Comparison of ENCODE assay signal across 29 cellular contexts in genomic region chr7:73338321-73338720, GRCh38. TPM values are rescaled to one million over a fixed set of nuclear protein-coding genes. Genes with fewer than 3 reads are reported as not detected.
"Had no signal": no experiment of that assay in that cellular context is flagged by ENCODE, and none has a peak within 500 bp of the region (broad histone marks: within the 10 kb centered on the region; RNA-seq: fewer than 3 reads in every experiment).

No MANE protein-coding gene starts in this region.

- ATAC-seq: gastroesophageal sphincter; heart left ventricle; left lobe of liver; natural killer cell; psoas muscle; right cardiac atrium; stimulated activated naive B cell treated with anti-CD40 and anti-IgM and Interleukin-4, amounts not matched to agents 10 μg/mL and 1 μg/mL and 100 μg/mL, for 72 hours had no signal

- H3K27ac ChIP-seq: coronary artery, esophagus muscularis mucosa, gastroesophageal sphincter, heart left ventricle, hepatocyte, ovary, psoas muscle, sigmoid colon, skin epidermis, thoracic aorta, tibial nerve, upper lobe of left lung had no signal

- H2AFZ ChIP-seq: hepatocyte had no signal

- H3K4me1 ChIP-seq: heart left ventricle, psoas muscle had no signal

- H3K4me2 ChIP-seq: hepatocyte had no signal

- DNase-seq: dermis blood vessel endothelial cell; effector memory CD4-positive, alpha-beta T cell; heart left ventricle; kidney; natural killer cell; occipital lobe; ovary; psoas muscle; right cardiac atrium; sigmoid colon; stimulated activated CD4-positive, alpha-beta T cell treated with anti-CD3 and anti-CD28 coated beads, Interleukin-15, amount 100 ng/mL, for 24 hours; stimulated activated CD4-positive, alpha-beta T cell treated with anti-CD3 and anti-CD28 coated beads, Interleukin-2, amount 100 ng/mL, for 48 hours; stimulated activated naive B cell treated with anti-CD40 and anti-IgM and Interleukin-4, amounts not matched to agents 10 μg/mL and 1 μg/mL and 100 μg/mL, for 72 hours; upper lobe of left lung had no signal

- H3K36me3 ChIP-seq: esophagus muscularis mucosa, gastroesophageal sphincter, heart left ventricle, ovary, sigmoid colon, thoracic aorta, tibial nerve, upper lobe of left lung had no signal

- H3K27me3 ChIP-seq: hepatocyte, ovary, sigmoid colon, tibial nerve, upper lobe of left lung had no signal

- H3K79me2 ChIP-seq: hepatocyte had no signal

- H3K4me3 ChIP-seq: coronary artery, esophagus muscularis mucosa, gastroesophageal sphincter, heart left ventricle, hepatocyte, lung, ovary, psoas muscle, sigmoid colon, skin epidermis, thoracic aorta, tibial nerve, upper lobe of left lung had no signal

- H3K9me3 ChIP-seq: esophagus muscularis mucosa, gastroesophageal sphincter, heart left ventricle, ovary, psoas muscle, sigmoid colon, thoracic aorta, tibial nerve, upper lobe of left lung had no signal

RNA-seq across cellular contexts. Expression of gene FKBP6, which starts 10.4 kb away (rescaled TPM):
- total RNA-seq: dermis blood vessel endothelial cell, endothelial cell of umbilical vein, epithelial cell of proximal tubule, esophagus muscularis mucosa, gastroesophageal sphincter, heart left ventricle, hepatocyte, left lobe of liver, liver, mononuclear cell, natural killer cell, occipital lobe, psoas muscle, renal cortical epithelial cell, right cardiac atrium, sigmoid colon, thoracic aorta, tibial nerve had no signal
- polyA plus RNA-seq: heart left ventricle, liver, neural cell, psoas muscle, right cardiac atrium, sigmoid colon had no signal

RNA-seq across cellular contexts. Expression of gene TRIM50, which starts 10.4 kb away (rescaled TPM):
- total RNA-seq: endothelial cell of umbilical vein, epithelial cell of proximal tubule, left lobe of liver, mononuclear cell, natural killer cell had no signal
- polyA plus RNA-seq: endothelial cell of umbilical vein, neural cell had no signal
